Comparison of ENCODE assay signal across 8 cellular contexts in the genomic region with DNA sequence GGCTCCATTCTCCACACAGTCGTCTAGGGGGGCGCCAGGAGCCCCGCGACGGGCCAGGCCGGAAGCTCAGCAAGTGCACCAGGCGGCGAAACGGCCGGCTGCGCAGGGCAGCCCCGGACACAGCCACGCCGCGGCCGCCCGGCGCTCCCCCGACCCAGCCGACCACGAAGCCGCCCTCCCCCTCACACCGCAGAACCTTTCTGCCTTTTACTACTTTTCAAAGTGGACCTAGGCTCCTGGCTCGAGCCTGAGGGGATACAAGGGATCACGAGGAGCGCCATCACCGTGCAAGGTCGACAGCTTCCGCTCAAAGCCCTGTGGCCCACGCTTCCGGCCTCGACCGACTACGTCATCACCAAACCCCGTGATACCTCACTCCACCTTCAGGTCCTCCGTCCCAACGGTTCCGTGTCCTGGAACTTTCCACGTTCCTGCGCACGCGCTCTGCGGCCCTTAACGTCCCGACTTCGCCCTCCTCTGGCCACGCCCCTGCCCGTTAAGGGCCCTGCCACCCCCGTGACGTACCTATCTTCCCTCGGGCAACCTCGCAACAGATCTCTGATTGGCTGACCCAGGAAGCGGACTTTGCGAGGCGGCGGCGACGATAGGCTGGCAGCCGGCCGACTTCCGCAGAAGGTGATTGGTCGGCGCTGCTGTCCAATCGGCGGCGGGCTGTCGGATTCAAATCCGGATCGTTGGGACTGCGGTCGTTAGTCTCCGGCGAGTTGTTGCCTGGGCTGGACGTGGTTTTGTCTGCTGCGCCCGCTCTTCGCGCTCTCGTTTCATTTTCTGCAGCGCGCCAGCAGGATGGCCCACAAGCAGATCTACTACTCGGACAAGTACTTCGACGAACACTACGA. TPM values are rescaled to one million over a fixed set of nuclear protein-coding genes. Genes with fewer than 3 reads are reported as not detected.
DNase-seq lines count a peak whose midpoint lies in the region; ATAC-seq and TF ChIP-seq lines count a peak whose summit lies in the region.

A gene (plus strand): TSS at position 710 of the 860 bp plus-strand sequence. CDS start 98 bp downstream, at position 808.

- POLR2A ChIA-PET in SK-N-SH (lab: Yijun Ruan, JAX) = interaction anchor here (0.7 to 1.2 kb wide), 9 partner anchors 8 to 364 kb away, joined by 3 to 10 read pairs (median 3); a partner anchor contains a TSS

- no peaks in the 10 kb centered on the region for H3K9me2 ChIP-seq in SK-N-SH

- TF ChIP-seq EP300 in SK-N-SH (IDR thresholded peaks at IDR 0.05; ENCODE audit: borderline replicate concordance in 1 of 2, low read depth in 1 of 2, low read length in 1 of 2) (peak in 1 of 2 experiments; percentile 85; a peak in 3 of 4 replicates), gastroesophageal sphincter (IDR thresholded peaks at IDR 0.05) (no peak)

- peak within 1 kb of the TSS; percentile 96 to 98 for H3K27ac ChIP-seq in SK-N-SH (ENCODE audit: low read depth in 2 of 2, low read length in 1 of 2)
- H3K27ac ChIP-seq in gastroesophageal sphincter = peak within 1 kb of the TSS; percentile 95 to 100 (median 100)
- peak within 1 kb of the TSS; percentile 97 for H3K27ac ChIP-seq in neutrophil
- peak within 1 kb of the TSS; percentile 96 for H3K27ac ChIP-seq in substantia nigra (ENCODE audit: low read depth, low read length, poor library complexity, severe bottlenecking)

- TF ChIP-seq POLR2A in gastroesophageal sphincter (IDR thresholded peaks at IDR 0.05) = peak; percentile 88 to 94

- H3K79me2 ChIP-seq in SK-N-SH (ENCODE audit: insufficient read depth) = peaks cover 57% of the 10 kb centered on the region

- H3F3A ChIP-seq in SK-N-SH (replicated peaks; ENCODE audit: insufficient read depth) = peaks cover 17% of the 10 kb centered on the region

- H3K4me3 ChIP-seq in SK-N-SH (ENCODE audit: low read depth in 2 of 2, low read length in 1 of 2) (peak within 1 kb of the TSS; percentile 92 to 95), gastroesophageal sphincter (peak within 1 kb of the TSS; percentile 85 to 88), neutrophil (ENCODE audit: low read depth in 1 of 2, low read length in 1 of 2) (peak within 1 kb of the TSS; percentile 77 to 87)

- H4K20me1 ChIP-seq in SK-N-SH (ENCODE audit: insufficient read depth) = peaks cover 27% of the 10 kb centered on the region; the same call in 1 of the 2 replicates

- CTCF ChIA-PET in SK-N-SH (lab: Yijun Ruan, JAX) = interaction anchor here (0.5 to 1.8 kb wide), 5 partner anchors 8 to 1648 kb away, joined by 3 to 7 read pairs (median 3); a partner anchor contains a TSS

- peaks cover 8 to 19% of the 10 kb centered on the region in 2 experiments; a peak in 3 of 4 replicates for H3K4me1 ChIP-seq in SK-N-SH (ENCODE audit: control insufficient read depth in 1 of 2, insufficient read depth in 2 of 2, low read depth in 1 of 2, low read length in 1 of 2)
- peaks cover 0 to 29% (median 12%) of the 10 kb centered on the region in 3 donors for H3K4me1 ChIP-seq in gastroesophageal sphincter
- H3K4me1 ChIP-seq in neutrophil (ENCODE audit: control insufficient read depth in 1 of 2, insufficient read depth in 1 of 2, low read depth in 1 of 2, low read length in 1 of 2) = peaks cover 45 to 49% of the 10 kb centered on the region in 2 experiments

- TF ChIP-seq RAD21 in SK-N-SH (IDR thresholded peaks at IDR 0.05; ENCODE audit: low read length) = no peak

- peak within 1 kb of the TSS; percentile 89 for H3K4me2 ChIP-seq in SK-N-SH

- 0% methylated on average over 16 of the region's 85 CpGs for WGBS in SK-N-SH (ENCODE audit: low lambda C conversion rate)
- WGBS in gastroesophageal sphincter (ENCODE audit: low coverage in 1 of 2), 2 donors = 0% methylated on average over 15 to 17 of the region's 85 CpGs

- H3K27me3 ChIP-seq in SK-N-SH (ENCODE audit: insufficient read depth) (no peaks in the 10 kb centered on the region), gastroesophageal sphincter (no peaks in the 10 kb centered on the region), neutrophil (no peaks in the 10 kb centered on the region)

- peak within 1 kb of the TSS; percentile 43; the same call in 1 of the 2 replicates for H2AFZ ChIP-seq in SK-N-SH (ENCODE audit: low read depth)

- ATAC-seq in HG02571 (IDR thresholded peaks at IDR 0.05; ENCODE audit: unreplicated experiment) (peak; percentile 88), gastroesophageal sphincter (peak; percentile 98)

- DNase-seq in GM04504 (ENCODE audit: low read depth) (peak; percentile 100), NCI-H1048 (lab: John Stamatoyannopoulos, UW) (peak; percentile 100), SK-N-SH (peak; percentile 98), substantia nigra (lab: John Stamatoyannopoulos, UW) (peak; percentile 92 to 100 (median 99))
- DNase-seq in activated naive CD4-positive, alpha-beta T cell treated with anti-CD3 and anti-CD28 coated beads, Interleukin-2, amount 50 U/mL, for 16 hours = peak; percentile 100

- H3K9ac ChIP-seq in SK-N-SH = peak within 1 kb of the TSS; percentile 98

- TF ChIP-seq CTCF in SK-N-SH (IDR thresholded peaks at IDR 0.05) (no peak), gastroesophageal sphincter (IDR thresholded peaks at IDR 0.05) (peak in 2 of 4 experiments; percentile 2 to 22), neutrophil (IDR thresholded peaks at IDR 0.05) (peak; percentile 31)

- H3K9me3 ChIP-seq in SK-N-SH (no peaks in the 10 kb centered on the region), gastroesophageal sphincter (no peaks in the 10 kb centered on the region), neutrophil (no peaks in the 10 kb centered on the region)

- H3K36me3 ChIP-seq in SK-N-SH (replicated peaks in 1 of 2; ENCODE audit: control insufficient read depth in 1 of 2, insufficient read depth in 2 of 2, low read length in 1 of 2) = peaks cover 9 to 16% of the 10 kb centered on the region in 2 experiments
- peaks cover 0 to 9% of the 10 kb centered on the region in 2 donors for H3K36me3 ChIP-seq in gastroesophageal sphincter
- no peaks in the 10 kb centered on the region for H3K36me3 ChIP-seq in neutrophil

TF ChIP-seq in SK-N-SH, 30 proteins besides CTCF, POLR2A, EP300 and RAD21 (continues in another document):
- TF ChIP-seq GABPA (IDR thresholded peaks at IDR 0.05; ENCODE audit: low read depth) (peak; percentile 85), EZH2phosphoT487 (IDR thresholded peaks at IDR 0.05; ENCODE audit: borderline replicate concordance, low read depth) (no peak), CHD2 (IDR thresholded peaks at IDR 0.05; ENCODE audit: low read length, partially characterized antibody) (peak; percentile 80), RXRA (IDR thresholded peaks at IDR 0.05; ENCODE audit: borderline replicate concordance, low read depth) (no peak), FOXM1 (IDR thresholded peaks at IDR 0.05; ENCODE audit: low read depth) (peak; percentile 73; the same call in 1 of the 2 replicates), NFIC (IDR thresholded peaks at IDR 0.05; ENCODE audit: borderline replicate concordance) (peak; percentile 55; the same call in 1 of the 2 replicates), SMC3 (IDR thresholded peaks at IDR 0.05; ENCODE audit: low read depth, low read length) (no peak), TEAD4 (IDR thresholded peaks at IDR 0.05; ENCODE audit: borderline replicate concordance, insufficient read depth) (no peak)
- TF ChIP-seq, protein P1, sequence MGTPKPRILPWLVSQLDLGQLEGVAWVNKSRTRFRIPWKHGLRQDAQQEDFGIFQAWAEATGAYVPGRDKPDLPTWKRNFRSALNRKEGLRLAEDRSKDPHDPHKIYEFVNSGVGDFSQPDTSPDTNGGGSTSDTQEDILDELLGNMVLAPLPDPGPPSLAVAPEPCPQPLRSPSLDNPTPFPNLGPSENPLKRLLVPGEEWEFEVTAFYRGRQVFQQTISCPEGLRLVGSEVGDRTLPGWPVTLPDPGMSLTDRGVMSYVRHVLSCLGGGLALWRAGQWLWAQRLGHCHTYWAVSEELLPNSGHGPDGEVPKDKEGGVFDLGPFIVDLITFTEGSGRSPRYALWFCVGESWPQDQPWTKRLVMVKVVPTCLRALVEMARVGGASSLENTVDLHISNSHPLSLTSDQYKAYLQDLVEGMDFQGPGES (IDR thresholded peaks at IDR 0.05; ENCODE audit: low read depth, low read length) = peak; percentile 68
- TF ChIP-seq, protein P2, sequence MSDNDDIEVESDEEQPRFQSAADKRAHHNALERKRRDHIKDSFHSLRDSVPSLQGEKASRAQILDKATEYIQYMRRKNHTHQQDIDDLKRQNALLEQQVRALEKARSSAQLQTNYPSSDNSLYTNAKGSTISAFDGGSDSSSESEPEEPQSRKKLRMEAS (IDR thresholded peaks at IDR 0.05; ENCODE audit: low read depth) = peak; percentile 61
- TF ChIP-seq, protein P3, sequence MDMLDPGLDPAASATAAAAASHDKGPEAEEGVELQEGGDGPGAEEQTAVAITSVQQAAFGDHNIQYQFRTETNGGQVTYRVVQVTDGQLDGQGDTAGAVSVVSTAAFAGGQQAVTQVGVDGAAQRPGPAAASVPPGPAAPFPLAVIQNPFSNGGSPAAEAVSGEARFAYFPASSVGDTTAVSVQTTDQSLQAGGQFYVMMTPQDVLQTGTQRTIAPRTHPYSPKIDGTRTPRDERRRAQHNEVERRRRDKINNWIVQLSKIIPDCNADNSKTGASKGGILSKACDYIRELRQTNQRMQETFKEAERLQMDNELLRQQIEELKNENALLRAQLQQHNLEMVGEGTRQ (IDR thresholded peaks at IDR 0.05; ENCODE audit: borderline replicate concordance, low read depth, low read length) = peak; percentile 40; the same call in 1 of the 2 replicates
- TF ChIP-seq, protein P4, sequence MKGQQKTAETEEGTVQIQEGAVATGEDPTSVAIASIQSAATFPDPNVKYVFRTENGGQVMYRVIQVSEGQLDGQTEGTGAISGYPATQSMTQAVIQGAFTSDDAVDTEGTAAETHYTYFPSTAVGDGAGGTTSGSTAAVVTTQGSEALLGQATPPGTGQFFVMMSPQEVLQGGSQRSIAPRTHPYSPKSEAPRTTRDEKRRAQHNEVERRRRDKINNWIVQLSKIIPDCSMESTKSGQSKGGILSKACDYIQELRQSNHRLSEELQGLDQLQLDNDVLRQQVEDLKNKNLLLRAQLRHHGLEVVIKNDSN (IDR thresholded peaks at IDR 0.05; ENCODE audit: borderline replicate concordance, low read depth) = peak; percentile 83
- TF ChIP-seq, protein P5, sequence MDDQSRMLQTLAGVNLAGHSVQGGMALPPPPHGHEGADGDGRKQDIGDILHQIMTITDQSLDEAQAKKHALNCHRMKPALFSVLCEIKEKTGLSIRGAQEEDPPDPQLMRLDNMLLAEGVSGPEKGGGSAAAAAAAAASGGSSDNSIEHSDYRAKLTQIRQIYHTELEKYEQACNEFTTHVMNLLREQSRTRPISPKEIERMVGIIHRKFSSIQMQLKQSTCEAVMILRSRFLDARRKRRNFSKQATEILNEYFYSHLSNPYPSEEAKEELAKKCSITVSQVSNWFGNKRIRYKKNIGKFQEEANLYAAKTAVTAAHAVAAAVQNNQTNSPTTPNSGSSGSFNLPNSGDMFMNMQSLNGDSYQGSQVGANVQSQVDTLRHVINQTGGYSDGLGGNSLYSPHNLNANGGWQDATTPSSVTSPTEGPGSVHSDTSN (IDR thresholded peaks at IDR 0.05) = no peak

RNA-seq across cellular contexts. Expression of the gene that starts here (rescaled TPM):
- 277 and 362 TPM in 2 replicates for polyA plus RNA-seq in SK-N-SH (2012; rRNA removed)
- polyA plus RNA-seq in SK-N-SH (2012; cell fraction: cytosol; rRNA removed) = 390 and 408 TPM in 2 replicates
- polyA plus RNA-seq in SK-N-SH (2012; cell fraction: nucleus; rRNA removed) = 109 and 119 TPM in 2 replicates
- 1 to 10 TPM in 3 of 4 donors, under 1 TPM in 1; 0.81 to 9.9 (median 4.2) TPM for total RNA-seq in gastroesophageal sphincter

Comparison
In these comparisons a context has a peak if more than half of its experiments do, and no peak if none do; other contexts are left out.
1. Peak in every context shown above with its lines: DNase-seq, ATAC-seq, H3K4me3 ChIP-seq and H3K27ac ChIP-seq.